7 cellular contexts compared by ENCODE assay signal in genomic region chr6:155327326-155328073, GRCh38.
A peak's percentile ranks its signal among the peaks of the same experiment; 100 is the strongest.
DNase-seq lines count a peak whose midpoint lies in the region; ATAC-seq lines count a peak whose summit lies in the region.

No MANE protein-coding gene starts in this region.

- peak; percentile 74 for ATAC-seq in GM18502 (IDR thresholded peaks at IDR 0.05; ENCODE audit: poor library complexity, unreplicated experiment)
- ATAC-seq in HG03066 (IDR thresholded peaks at IDR 0.05; ENCODE audit: low read depth, unreplicated experiment): peak; percentile 78

- DNase-seq in NCI-H446 (lab: John Stamatoyannopoulos, UW): peak; percentile 23 to 56
- peak; percentile 74 for DNase-seq in activated CD4-positive, alpha-beta T cell treated with anti-CD3 and anti-CD28 coated beads for 48 hours
- DNase-seq in dedifferentiated amniotic fluid mesenchymal stem cell (ENCODE audit: extremely low spot score): peak; percentile 81
- DNase-seq in midbrain (lab: John Stamatoyannopoulos, UW): peak; percentile 68
- peak; percentile 35 for DNase-seq in stimulated activated CD8-positive, alpha-beta memory T cell treated with anti-CD3 and anti-CD28 coated beads, Interleukin-4, amount 100 ng/mL, for 24 hours (ENCODE audit: low read depth)

Comparison
In these comparisons a context has a peak if more than half of its experiments do, and no peak if none do; other contexts are left out.
1. Peak in every context shown above with its lines: DNase-seq and ATAC-seq.